In genomic region chr12:94589591-94590001, GRCh38 we compare ENCODE assay signal across 24 cellular contexts.
"Had no signal": no experiment of that assay in that cellular context is flagged by ENCODE, and none has a peak within 500 bp of the region (broad histone marks: within the 10 kb centered on the region; RNA-seq: fewer than 3 reads in every experiment).

No MANE protein-coding gene starts in this region.

- H3K27ac ChIP-seq: left ventricle myocardium inferior, ovary, spleen, thoracic aorta, upper lobe of right lung had no signal

- H3K4me3 ChIP-seq: left ventricle myocardium inferior, ovary, prostate gland, right atrium auricular region, spleen, thoracic aorta, upper lobe of right lung had no signal

- H3K9me3 ChIP-seq: left ventricle myocardium inferior, ovary, prostate gland, right atrium auricular region, spleen, thoracic aorta, upper lobe of right lung had no signal

- DNase-seq: activated CD4-positive, alpha-beta T cell treated with anti-CD3 and anti-CD28 coated beads, Interleukin-2, amount 10 ng/mL, durations not matched to agents 24 days and 14 days; activated CD8-positive, alpha-beta T cell treated with anti-CD3 and anti-CD28 coated beads, Interleukin-2, amount 10 ng/mL, durations not matched to agents 7 days and 5 days; activated gamma-delta T cell; aorta; central memory CD4-positive, alpha-beta T cell; dermis blood vessel endothelial cell; effector memory CD4-positive, alpha-beta T cell; foreskin fibroblast; immature natural killer cell; kidney glomerular epithelial cell; left ventricle myocardium inferior; ovary; spleen; stimulated activated CD4-positive, alpha-beta T cell treated with anti-CD3 and anti-CD28 coated beads, Interleukin-4, amount 100 ng/mL, for 1 hour; stimulated activated naive CD4-positive, alpha-beta T cell; T-helper 2 cell; upper lobe of right lung had no signal

- H3K36me3 Mint-ChIP-seq: activated naive CD4-positive, alpha-beta T cell treated with anti-CD3 and anti-CD28 coated beads, Interleukin-2, amount 50 U/mL, for 72 hours; brain; immature natural killer cell; natural killer cell treated with Interleukin-12 subunit alpha and Interleukin-12 subunit beta and Interleukin-15 and Interleukin-18, amount 100 ng/mL, for 72 hours had no signal

- H3K36me3 ChIP-seq: left ventricle myocardium inferior, ovary, prostate gland, right atrium auricular region, thoracic aorta, upper lobe of right lung had no signal

- H3K4me3 Mint-ChIP-seq: activated CD4-positive, alpha-beta T cell treated with anti-CD3 and anti-CD28 coated beads, Interleukin-2, amount 10 ng/mL, durations not matched to agents 24 days and 14 days; activated CD8-positive, alpha-beta T cell treated with anti-CD3 and anti-CD28 coated beads, Interleukin-2, amount 10 ng/mL, durations not matched to agents 7 days and 5 days; activated T-helper 1 cell treated with anti-CD3 and anti-CD28 coated beads, Interleukin-12 subunit alpha, Interleukin-12 subunit beta, Interleukin-2, Interleukin-4 antibody, amounts not matched to agents 30 ng/mL and 10 ng/mL and 1 ng/mL, durations not matched to agents 14 hours and 24 hours and 36 hours; brain; immature natural killer cell; natural killer cell treated with Interleukin-12 subunit alpha and Interleukin-12 subunit beta and Interleukin-15 and Interleukin-18, amount 100 ng/mL, for 72 hours had no signal

- H3K9me3 Mint-ChIP-seq: activated CD4-positive, alpha-beta T cell treated with anti-CD3 and anti-CD28 coated beads, Interleukin-2, amount 10 ng/mL, durations not matched to agents 24 days and 14 days; activated naive CD4-positive, alpha-beta T cell treated with anti-CD3 and anti-CD28 coated beads, Interleukin-2, amount 50 U/mL, for 72 hours; activated T-helper 1 cell treated with anti-CD3 and anti-CD28 coated beads, Interleukin-12 subunit alpha, Interleukin-12 subunit beta, Interleukin-2, Interleukin-4 antibody, amounts not matched to agents 30 ng/mL and 10 ng/mL and 1 ng/mL, durations not matched to agents 14 hours and 24 hours and 36 hours; brain; immature natural killer cell; natural killer cell treated with Interleukin-12 subunit alpha and Interleukin-12 subunit beta and Interleukin-15 and Interleukin-18, amount 100 ng/mL, for 72 hours had no signal

- H3K27me3 ChIP-seq: ovary, right atrium auricular region, spleen, upper lobe of right lung had no signal

- H3K27me3 Mint-ChIP-seq: natural killer cell treated with Interleukin-12 subunit alpha and Interleukin-12 subunit beta and Interleukin-15 and Interleukin-18, amount 100 ng/mL, for 72 hours had no signal

- H3K27ac Mint-ChIP-seq: activated CD4-positive, alpha-beta T cell treated with anti-CD3 and anti-CD28 coated beads, Interleukin-2, amount 10 ng/mL, durations not matched to agents 24 days and 14 days; activated CD8-positive, alpha-beta T cell treated with anti-CD3 and anti-CD28 coated beads, Interleukin-2, amount 10 ng/mL, durations not matched to agents 7 days and 5 days; activated naive CD4-positive, alpha-beta T cell treated with anti-CD3 and anti-CD28 coated beads, Interleukin-2, amount 50 U/mL, for 72 hours; activated T-helper 1 cell treated with anti-CD3 and anti-CD28 coated beads, Interleukin-12 subunit alpha, Interleukin-12 subunit beta, Interleukin-2, Interleukin-4 antibody, amounts not matched to agents 30 ng/mL and 10 ng/mL and 1 ng/mL, durations not matched to agents 14 hours and 24 hours and 36 hours; brain; immature natural killer cell; natural killer cell treated with Interleukin-12 subunit alpha and Interleukin-12 subunit beta and Interleukin-15 and Interleukin-18, amount 100 ng/mL, for 72 hours had no signal
